In genomic region chr1:40753142-40753882, GRCh38 we compare ENCODE assay signal across 19 cellular contexts. TPM values are rescaled to one million over a fixed set of nuclear protein-coding genes. Genes with fewer than 3 reads are reported as not detected.
DNase-seq lines count a peak whose midpoint lies in the region; ATAC-seq and TF ChIP-seq lines count a peak whose summit lies in the region.
"Had no signal": no experiment of that assay in that cellular context is flagged by ENCODE, and none has a peak within 500 bp of the region (broad histone marks: within the 10 kb centered on the region; RNA-seq: fewer than 3 reads in every experiment).

No MANE protein-coding gene starts in this region.

- no peaks in the 10 kb centered on the region for H3K9me3 ChIP-seq in stomach
- H3K9me3 ChIP-seq: Peyer's patch had no signal

- H3K4me1 Mint-ChIP-seq in activated naive CD4-positive, alpha-beta T cell treated with anti-CD3 and anti-CD28 coated beads for 36 hours (ENCODE audit: low read depth), result peaks cover 23% of the 10 kb centered on the region
- H3K4me1 Mint-ChIP-seq in activated T-helper 1 cell treated with anti-CD3 and anti-CD28 coated beads, Interleukin-12 subunit alpha, Interleukin-12 subunit beta, Interleukin-2, Interleukin-4 antibody, amounts not matched to agents 30 ng/mL and 10 ng/mL and 1 ng/mL, durations not matched to agents 14 hours and 24 hours and 36 hours (ENCODE audit: low read depth), result peaks cover 43% of the 10 kb centered on the region
- peaks cover 27% of the 10 kb centered on the region for H3K4me1 Mint-ChIP-seq in stimulated activated naive CD8-positive, alpha-beta T cell treated with anti-CD3 and anti-CD28 coated beads, Interleukin-15, Interleukin-2, amounts not matched to agents 100 ng/mL and 50 ng/mL, for 24 hours (ENCODE audit: low read depth)

- no peak for TF ChIP-seq EP300 in stomach (IDR thresholded peaks at IDR 0.05)

- H3K27ac Mint-ChIP-seq in activated naive CD4-positive, alpha-beta T cell treated with anti-CD3 and anti-CD28 coated beads for 36 hours, result peak overlapping the region; percentile 10
- H3K27ac Mint-ChIP-seq in activated T-helper 1 cell treated with anti-CD3 and anti-CD28 coated beads, Interleukin-12 subunit alpha, Interleukin-12 subunit beta, Interleukin-2, Interleukin-4 antibody, amounts not matched to agents 30 ng/mL and 10 ng/mL and 1 ng/mL, durations not matched to agents 14 hours and 24 hours and 36 hours, result peak overlapping the region; percentile 92
- peak overlapping the region; percentile 9 for H3K27ac Mint-ChIP-seq in stimulated activated naive CD8-positive, alpha-beta T cell treated with anti-CD3 and anti-CD28 coated beads, Interleukin-15, Interleukin-2, amounts not matched to agents 100 ng/mL and 50 ng/mL, for 24 hours

- ATAC-seq in GM21723 (IDR thresholded peaks at IDR 0.05; ENCODE audit: unreplicated experiment), result peak; percentile 50
- ATAC-seq in HG03025 (IDR thresholded peaks at IDR 0.05; ENCODE audit: low FRiP score, unreplicated experiment), result no peak
- ATAC-seq in GM19467 (IDR thresholded peaks at IDR 0.05; ENCODE audit: unreplicated experiment), result no peak
- ATAC-seq: foreskin keratinocyte had no signal

- H3K36me3 ChIP-seq in stomach, result peaks cover 37 to 100% (median 92%) of the 10 kb centered on the region in 4 donors

- H3K4me3 ChIP-seq in stomach, result no peak overlapping the region
- H3K4me3 ChIP-seq: GM23248, Peyer's patch had no signal

- intact Hi-C loops in activated naive CD4-positive, alpha-beta T cell treated with anti-CD3 and anti-CD28 coated beads for 36 hours (cut with micrococcal nuclease), result loop anchor here (1.0 kb wide), 1 partner anchor 11 kb away; no protein-coding TSS in a partner anchor
- intact Hi-C loops in activated T-helper 1 cell treated with anti-CD3 and anti-CD28 coated beads, Interleukin-12 subunit alpha, Interleukin-12 subunit beta, Interleukin-2, Interleukin-4 antibody, amounts not matched to agents 30 ng/mL and 10 ng/mL and 1 ng/mL, durations not matched to agents 14 hours and 24 hours and 36 hours (cut with micrococcal nuclease), result loop anchor here (1.0 to 5.0 kb wide), 4 partner anchors 11 to 86 kb away; partner anchors contain the start of gene RIMS3
- intact Hi-C loops in stomach (cut with DNase I; ENCODE audit: low total_unique reads), result no loop called here

- CTCF ChIA-PET in activated naive CD4-positive, alpha-beta T cell treated with anti-CD3 and anti-CD28 coated beads for 36 hours (lab: Charles Lee), result interaction anchor here (1.1 to 3.7 kb wide), 7 partner anchors 9 to 221 kb away, joined by 3 to 17 read pairs (median 5); no protein-coding TSS in a partner anchor

- no peak overlapping the region for H3K27ac ChIP-seq in stomach
- H3K27ac ChIP-seq: foreskin keratinocyte, GM23248, Peyer's patch had no signal

- 87 to 92% (median 89%) methylated on average over 8 of the region's 8 CpGs for WGBS in stomach, 5 donors

- TF ChIP-seq POLR2A in stomach (IDR thresholded peaks at IDR 0.05), result no peak

- no peaks in the 10 kb centered on the region for H3K27me3 ChIP-seq in stomach
- H3K27me3 ChIP-seq: foreskin keratinocyte, Peyer's patch had no signal

- peaks cover 0 to 15% (median 3%) of the 10 kb centered on the region in 4 donors for H3K4me1 ChIP-seq in stomach

- H3K9me3 Mint-ChIP-seq in activated naive CD4-positive, alpha-beta T cell treated with anti-CD3 and anti-CD28 coated beads for 36 hours, result no peaks in the 10 kb centered on the region
- no peaks in the 10 kb centered on the region for H3K9me3 Mint-ChIP-seq in activated T-helper 1 cell treated with anti-CD3 and anti-CD28 coated beads, Interleukin-12 subunit alpha, Interleukin-12 subunit beta, Interleukin-2, Interleukin-4 antibody, amounts not matched to agents 30 ng/mL and 10 ng/mL and 1 ng/mL, durations not matched to agents 14 hours and 24 hours and 36 hours
- H3K9me3 Mint-ChIP-seq in stimulated activated naive CD8-positive, alpha-beta T cell treated with anti-CD3 and anti-CD28 coated beads, Interleukin-15, Interleukin-2, amounts not matched to agents 100 ng/mL and 50 ng/mL, for 24 hours, result no peaks in the 10 kb centered on the region
- H3K9me3 Mint-ChIP-seq: endodermal cell had no signal

- TF ChIP-seq CTCF in stomach (IDR thresholded peaks at IDR 0.05), result no peak

- no peaks in the 10 kb centered on the region for H3K27me3 Mint-ChIP-seq in activated naive CD4-positive, alpha-beta T cell treated with anti-CD3 and anti-CD28 coated beads for 36 hours (ENCODE audit: low read depth)
- no peaks in the 10 kb centered on the region for H3K27me3 Mint-ChIP-seq in activated T-helper 1 cell treated with anti-CD3 and anti-CD28 coated beads, Interleukin-12 subunit alpha, Interleukin-12 subunit beta, Interleukin-2, Interleukin-4 antibody, amounts not matched to agents 30 ng/mL and 10 ng/mL and 1 ng/mL, durations not matched to agents 14 hours and 24 hours and 36 hours (ENCODE audit: insufficient read depth)
- no peaks in the 10 kb centered on the region for H3K27me3 Mint-ChIP-seq in stimulated activated naive CD8-positive, alpha-beta T cell treated with anti-CD3 and anti-CD28 coated beads, Interleukin-15, Interleukin-2, amounts not matched to agents 100 ng/mL and 50 ng/mL, for 24 hours

- peaks cover 32% of the 10 kb centered on the region for H3K36me3 Mint-ChIP-seq in activated naive CD4-positive, alpha-beta T cell treated with anti-CD3 and anti-CD28 coated beads for 36 hours (ENCODE audit: low read depth)
- peaks cover 56% of the 10 kb centered on the region for H3K36me3 Mint-ChIP-seq in activated T-helper 1 cell treated with anti-CD3 and anti-CD28 coated beads, Interleukin-12 subunit alpha, Interleukin-12 subunit beta, Interleukin-2, Interleukin-4 antibody, amounts not matched to agents 30 ng/mL and 10 ng/mL and 1 ng/mL, durations not matched to agents 14 hours and 24 hours and 36 hours (ENCODE audit: low read depth)
- peaks cover 48% of the 10 kb centered on the region for H3K36me3 Mint-ChIP-seq in stimulated activated naive CD8-positive, alpha-beta T cell treated with anti-CD3 and anti-CD28 coated beads, Interleukin-15, Interleukin-2, amounts not matched to agents 100 ng/mL and 50 ng/mL, for 24 hours (ENCODE audit: low read depth)

- no peak for DNase-seq in activated naive CD4-positive, alpha-beta T cell treated with anti-CD3 and anti-CD28 coated beads for 36 hours
- DNase-seq in activated naive CD4-positive, alpha-beta T cell (lab: John Stamatoyannopoulos, UW), result no peak
- DNase-seq in activated T-helper 1 cell treated with anti-CD3 and anti-CD28 coated beads, Interleukin-12 subunit alpha, Interleukin-12 subunit beta, Interleukin-2, Interleukin-4 antibody, amounts not matched to agents 30 ng/mL and 10 ng/mL and 1 ng/mL, durations not matched to agents 14 hours and 24 hours and 36 hours (ENCODE audit: low spot score), result no peak
- no peak for DNase-seq in stomach
- DNase-seq: activated CD4-positive, CD25-positive, alpha-beta regulatory T cell; central memory CD4-positive, alpha-beta T cell; endodermal cell; foreskin keratinocyte; GM23248; KG1; NCI-H1436; NCI-H524; Peyer's patch had no signal

- no peak overlapping the region for H3K4me3 Mint-ChIP-seq in activated naive CD4-positive, alpha-beta T cell treated with anti-CD3 and anti-CD28 coated beads for 36 hours
- peak overlapping the region; percentile 70 for H3K4me3 Mint-ChIP-seq in activated T-helper 1 cell treated with anti-CD3 and anti-CD28 coated beads, Interleukin-12 subunit alpha, Interleukin-12 subunit beta, Interleukin-2, Interleukin-4 antibody, amounts not matched to agents 30 ng/mL and 10 ng/mL and 1 ng/mL, durations not matched to agents 14 hours and 24 hours and 36 hours
- H3K4me3 Mint-ChIP-seq in stimulated activated naive CD8-positive, alpha-beta T cell treated with anti-CD3 and anti-CD28 coated beads, Interleukin-15, Interleukin-2, amounts not matched to agents 100 ng/mL and 50 ng/mL, for 24 hours, result peak overlapping the region; percentile 1
- H3K4me3 Mint-ChIP-seq: endodermal cell had no signal

RNA-seq across cellular contexts. Expression of gene KCNQ4, which starts 30.3 kb away (rescaled TPM):
- under 1 TPM; 0.49 to 0.50 TPM for total RNA-seq in activated naive CD4-positive, alpha-beta T cell treated with anti-CD3 and anti-CD28 coated beads for 36 hours
- 0.78 and 0.88 TPM in 2 replicates for total RNA-seq in activated T-helper 1 cell treated with anti-CD3 and anti-CD28 coated beads, Interleukin-12 subunit alpha, Interleukin-12 subunit beta, Interleukin-2, Interleukin-4 antibody, amounts not matched to agents 30 ng/mL and 10 ng/mL and 1 ng/mL, durations not matched to agents 14 hours and 24 hours and 36 hours
- 1 to 10 TPM in 2 of 5 donors, under 1 TPM in 2, not detected in 1; 0.55 to 7.6 (median 2.5) TPM for total RNA-seq in stomach
- polyA plus RNA-seq in stomach, result 1 to 10 TPM in 1 of 3 donors, under 1 TPM in 2; 0.31 to 2.2 (median 0.56) TPM
- total RNA-seq: foreskin keratinocyte, GM23248, osteoblast had no signal
- polyA plus RNA-seq: AG04450, GM23248 had no signal

Comparison
In these comparisons a context has a peak if more than half of its experiments do, and no peak if none do; other contexts are left out.
1. H3K27ac Mint-ChIP-seq: peak in every context shown above with its lines; median percentile 92 in activated T-helper 1 cell treated with anti-CD3 and anti-CD28 coated beads, Interleukin-12 subunit alpha, Interleukin-12 subunit beta, Interleukin-2, Interleukin-4 antibody, amounts not matched to agents 30 ng/mL and 10 ng/mL and 1 ng/mL, durations not matched to agents 14 hours and 24 hours and 36 hours; 10 in activated naive CD4-positive, alpha-beta T cell treated with anti-CD3 and anti-CD28 coated beads for 36 hours; 9 in stimulated activated naive CD8-positive, alpha-beta T cell treated with anti-CD3 and anti-CD28 coated beads, Interleukin-15, Interleukin-2, amounts not matched to agents 100 ng/mL and 50 ng/mL, for 24 hours.